In genomic region chr12:125198647-125199046, GRCh38 we compare ENCODE assay signal across 33 cellular contexts. TPM values are rescaled to one million over a fixed set of nuclear protein-coding genes. Genes with fewer than 3 reads are reported as not detected.
"Had no signal": no experiment of that assay in that cellular context is flagged by ENCODE, and none has a peak within 500 bp of the region (broad histone marks: within the 10 kb centered on the region; RNA-seq: fewer than 3 reads in every experiment).

No MANE protein-coding gene starts in this region.

- H3K27ac ChIP-seq: breast epithelium, esophagus muscularis mucosa, foreskin keratinocyte, heart right ventricle, pancreas, prostate gland, sigmoid colon, vagina, VCaP had no signal

- H3K9me3 Mint-ChIP-seq: activated CD4-positive, alpha-beta memory T cell treated with anti-CD3 and anti-CD28 coated beads, Interleukin-2, amount 10 ng/mL, durations not matched to agents 7 days and 5 days; activated CD4-positive, alpha-beta T cell treated with anti-CD3 and anti-CD28 coated beads, Interleukin-2, amount 10 ng/mL, durations not matched to agents 7 days and 5 days; activated naive CD4-positive, alpha-beta T cell treated with anti-CD3 and anti-CD28 coated beads, Interleukin-2, amount 50 U/mL, for 24 hours; activated naive CD8-positive, alpha-beta T cell treated with anti-CD3 and anti-CD28 coated beads, Interleukin-2, amount 50 U/mL, for 24 hours; activated T-helper 2 cell treated with anti-CD3 and anti-CD28 coated beads, Interferon-gamma antibody, Interleukin-2, Interleukin-4, amounts not matched to agents 10 μg/mL and 5 μg/mL and 100 μg/mL, durations not matched to agents 14 hours and 24 hours and 36 hours; mesothelial cell of epicardium; type B pancreatic cell had no signal

- H3K4me3 ChIP-seq: breast epithelium, esophagus muscularis mucosa, heart right ventricle, pancreas, prostate gland, sigmoid colon, vagina had no signal

- DNase-seq: activated CD4-positive, alpha-beta memory T cell treated with anti-CD3 and anti-CD28 coated beads, Interleukin-2, amount 10 ng/mL, durations not matched to agents 7 days and 5 days; activated CD4-positive, alpha-beta T cell treated with anti-CD3 and anti-CD28 coated beads, Interleukin-2, amount 10 ng/mL, durations not matched to agents 7 days and 5 days; activated CD4-positive, CD25-positive, alpha-beta regulatory T cell treated with anti-CD3 and anti-CD28 coated beads, Interleukin-2, amount 50 U/mL, for 72 hours; activated naive CD8-positive, alpha-beta T cell treated with anti-CD3 and anti-CD28 coated beads, Interleukin-2, amount 50 U/mL, for 24 hours; activated T-cell treated with anti-CD3 and anti-CD28 coated beads, Interleukin-2, amount 50 U/mL, for 48 hours; central memory CD4-positive, alpha-beta T cell; foreskin keratinocyte; heart right ventricle; islet precursor cell; left colon; naive B cell; nucleus accumbens; pancreas; sigmoid colon; small intestine; stimulated activated CD4-positive, alpha-beta T cell treated with anti-CD3 and anti-CD28 coated beads, Interleukin-1b, Interleukin-23, amount 100 ng/mL, for 48 hours; stimulated activated CD4-positive, alpha-beta T cell treated with anti-CD3 and anti-CD28 coated beads, Interleukin-4, amount 100 ng/mL, for 4 hours; stimulated activated CD8-positive, alpha-beta memory T cell treated with anti-CD3 and anti-CD28 coated beads, Interleukin-4, amount 100 ng/mL, for 48 hours; stimulated activated naive CD8-positive, alpha-beta T cell treated with anti-CD3 and anti-CD28 coated beads, Interleukin-15, amount 100 ng/mL, for 72 hours; substantia nigra; T-helper 9 cell had no signal

- H3K36me3 ChIP-seq: breast epithelium, esophagus muscularis mucosa, heart right ventricle, pancreas, prostate gland, sigmoid colon, vagina had no signal

- H3K9me3 ChIP-seq: pancreas, prostate gland, vagina had no signal

- H3K36me3 Mint-ChIP-seq: activated naive CD4-positive, alpha-beta T cell treated with anti-CD3 and anti-CD28 coated beads, Interleukin-2, amount 50 U/mL, for 24 hours; mesothelial cell of epicardium; naive B cell; stimulated activated memory B cell treated with anti-CD40 and anti-IgM and Interleukin-4, amounts not matched to agents 10 μg/mL and 1 μg/mL and 100 μg/mL, for 72 hours; type B pancreatic cell had no signal

- H3K27ac Mint-ChIP-seq: activated CD4-positive, alpha-beta memory T cell treated with anti-CD3 and anti-CD28 coated beads, Interleukin-2, amount 10 ng/mL, durations not matched to agents 7 days and 5 days; activated CD4-positive, alpha-beta T cell treated with anti-CD3 and anti-CD28 coated beads, Interleukin-2, amount 10 ng/mL, durations not matched to agents 7 days and 5 days; activated naive CD4-positive, alpha-beta T cell treated with anti-CD3 and anti-CD28 coated beads, Interleukin-2, amount 50 U/mL, for 24 hours; activated naive CD8-positive, alpha-beta T cell treated with anti-CD3 and anti-CD28 coated beads, Interleukin-2, amount 50 U/mL, for 24 hours; activated T-helper 2 cell treated with anti-CD3 and anti-CD28 coated beads, Interferon-gamma antibody, Interleukin-2, Interleukin-4, amounts not matched to agents 10 μg/mL and 5 μg/mL and 100 μg/mL, durations not matched to agents 14 hours and 24 hours and 36 hours; mesothelial cell of epicardium; stimulated activated memory B cell treated with anti-CD40 and anti-IgM and Interleukin-4, amounts not matched to agents 10 μg/mL and 1 μg/mL and 100 μg/mL, for 72 hours; stimulated activated naive CD8-positive, alpha-beta T cell treated with anti-CD3 and anti-CD28 coated beads, Interleukin-15, amount 100 ng/mL, for 72 hours; type B pancreatic cell had no signal

- H3K4me1 Mint-ChIP-seq: activated CD4-positive, alpha-beta memory T cell treated with anti-CD3 and anti-CD28 coated beads, Interleukin-2, amount 10 ng/mL, durations not matched to agents 7 days and 5 days; activated CD4-positive, alpha-beta T cell treated with anti-CD3 and anti-CD28 coated beads, Interleukin-2, amount 10 ng/mL, durations not matched to agents 7 days and 5 days; activated naive CD4-positive, alpha-beta T cell treated with anti-CD3 and anti-CD28 coated beads, Interleukin-2, amount 50 U/mL, for 24 hours; activated naive CD8-positive, alpha-beta T cell treated with anti-CD3 and anti-CD28 coated beads, Interleukin-2, amount 50 U/mL, for 24 hours; mesothelial cell of epicardium; stimulated activated memory B cell treated with anti-CD40 and anti-IgM and Interleukin-4, amounts not matched to agents 10 μg/mL and 1 μg/mL and 100 μg/mL, for 72 hours; stimulated activated naive CD8-positive, alpha-beta T cell treated with anti-CD3 and anti-CD28 coated beads, Interleukin-15, amount 100 ng/mL, for 72 hours had no signal

- FAIRE-seq: pancreas, small intestine, TTC549 had no signal

- H3K4me3 Mint-ChIP-seq: activated CD4-positive, alpha-beta memory T cell treated with anti-CD3 and anti-CD28 coated beads, Interleukin-2, amount 10 ng/mL, durations not matched to agents 7 days and 5 days; activated CD4-positive, alpha-beta T cell treated with anti-CD3 and anti-CD28 coated beads, Interleukin-2, amount 10 ng/mL, durations not matched to agents 7 days and 5 days; activated naive CD4-positive, alpha-beta T cell treated with anti-CD3 and anti-CD28 coated beads, Interleukin-2, amount 50 U/mL, for 24 hours; activated naive CD8-positive, alpha-beta T cell treated with anti-CD3 and anti-CD28 coated beads, Interleukin-2, amount 50 U/mL, for 24 hours; mesothelial cell of epicardium; stimulated activated memory B cell treated with anti-CD40 and anti-IgM and Interleukin-4, amounts not matched to agents 10 μg/mL and 1 μg/mL and 100 μg/mL, for 72 hours; stimulated activated naive CD8-positive, alpha-beta T cell treated with anti-CD3 and anti-CD28 coated beads, Interleukin-15, amount 100 ng/mL, for 72 hours; type B pancreatic cell had no signal

- ATAC-seq: activated naive CD8-positive, alpha-beta T cell treated with anti-CD3 and anti-CD28 coated beads, Interleukin-2, amount 50 U/mL, for 24 hours; foreskin keratinocyte; heart right ventricle; left colon; pancreas; stimulated activated memory B cell treated with anti-CD40 and anti-IgM and Interleukin-4, amounts not matched to agents 10 μg/mL and 1 μg/mL and 100 μg/mL, for 72 hours; stimulated activated naive CD8-positive, alpha-beta T cell treated with anti-CD3 and anti-CD28 coated beads, Interleukin-15, amount 100 ng/mL, for 72 hours had no signal

- H3K4me1 ChIP-seq: breast epithelium, foreskin keratinocyte, pancreas, prostate gland, vagina had no signal

RNA-seq across cellular contexts. Expression of gene TMEM132B, which starts 12.5 kb away (rescaled TPM):
- total RNA-seq: activated CD4-positive, alpha-beta memory T cell treated with anti-CD3 and anti-CD28 coated beads, Interleukin-2, amount 10 ng/mL, durations not matched to agents 7 days and 5 days; activated CD4-positive, alpha-beta T cell treated with anti-CD3 and anti-CD28 coated beads, Interleukin-2, amount 10 ng/mL, durations not matched to agents 7 days and 5 days; activated T-helper 2 cell treated with anti-CD3 and anti-CD28 coated beads, Interferon-gamma antibody, Interleukin-2, Interleukin-4, amounts not matched to agents 10 μg/mL and 5 μg/mL and 100 μg/mL, durations not matched to agents 14 hours and 24 hours and 36 hours; T-helper 1 cell treated with Interleukin-12 subunit alpha and Interleukin-12 subunit beta and Interleukin-4 antibody, amounts not matched to agents 30 ng/mL and 1 ng/mL, for 36 hours had no signal
